In the genomic region with DNA sequence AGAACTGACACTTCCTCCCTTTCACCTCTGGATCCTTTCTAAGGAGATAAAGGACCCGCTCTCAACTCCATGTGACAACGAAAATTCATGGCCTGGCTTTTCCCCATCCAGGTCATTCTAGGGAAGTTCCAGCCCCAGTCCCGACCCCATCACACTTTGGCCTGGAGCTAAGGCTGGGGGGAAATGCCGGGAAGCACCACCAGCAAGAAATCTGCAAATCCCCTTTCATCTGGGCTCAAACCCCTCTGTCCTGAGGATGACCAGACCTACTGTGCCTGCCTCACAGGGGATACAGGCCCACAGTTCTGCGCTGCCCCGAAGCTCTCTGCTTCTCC, we compare ENCODE assay signal across 12 cellular contexts. TPM values are rescaled to one million over a fixed set of nuclear protein-coding genes. Genes with fewer than 3 reads are reported as not detected.
DNase-seq lines count a peak whose midpoint lies in the region; ATAC-seq, FAIRE-seq and TF ChIP-seq lines count a peak whose summit lies in the region.
"Had no signal": no experiment of that assay in that cellular context is flagged by ENCODE, and none has a peak within 500 bp of the region (broad histone marks: within the 10 kb centered on the region; RNA-seq: fewer than 3 reads in every experiment).

No MANE protein-coding gene starts in this region.

- POLR2A ChIA-PET in CD8-positive, alpha-beta T cell (lab: Charles Lee): no interaction called here

- H3K27ac Mint-ChIP-seq in CD8-positive, alpha-beta T cell: no peak overlapping the region
- H3K27ac Mint-ChIP-seq in IgD-negative memory B cell (no peak overlapping the region), endodermal cell (no peak overlapping the region)
- H3K27ac Mint-ChIP-seq: stimulated activated memory B cell treated with anti-CD40 and anti-IgM and Interleukin-4, amounts not matched to agents 10 μg/mL and 1 μg/mL and 100 μg/mL, for 72 hours had no signal

- H3K9me3 Mint-ChIP-seq in CD8-positive, alpha-beta T cell: no peaks in the 10 kb centered on the region
- H3K9me3 Mint-ChIP-seq in IgD-negative memory B cell: no peaks in the 10 kb centered on the region
- no peaks in the 10 kb centered on the region for H3K9me3 Mint-ChIP-seq in endodermal cell
- H3K9me3 Mint-ChIP-seq: stimulated activated memory B cell treated with anti-CD40 and anti-IgM and Interleukin-4, amounts not matched to agents 10 μg/mL and 1 μg/mL and 100 μg/mL, for 72 hours had no signal

- peaks cover 64% of the 10 kb centered on the region for H3K27me3 Mint-ChIP-seq in CD8-positive, alpha-beta T cell (ENCODE audit: low read depth)
- H3K27me3 Mint-ChIP-seq in IgD-negative memory B cell: peaks cover 79% of the 10 kb centered on the region
- peaks cover 97% of the 10 kb centered on the region for H3K27me3 Mint-ChIP-seq in endodermal cell (ENCODE audit: insufficient read depth)

- peaks cover 15% of the 10 kb centered on the region for H4K20me1 ChIP-seq in osteoblast (ENCODE audit: insufficient read depth, low read length)

- no peak for ATAC-seq in CD8-positive, alpha-beta T cell
- ATAC-seq: stimulated activated memory B cell treated with anti-CD40 and anti-IgM and Interleukin-4, amounts not matched to agents 10 μg/mL and 1 μg/mL and 100 μg/mL, for 72 hours had no signal

- WGBS in endodermal cell (ENCODE audit: insufficient coverage in 1 of 2, insufficient read length in 1 of 2), 2 experiments: 25 to 40% methylated on average over 1 to 6 of the region's 6 CpGs

- peak overlapping the region; percentile 98 for H3K4me2 ChIP-seq in osteoblast (ENCODE audit: insufficient read depth, low read length)

- H3K36me3 Mint-ChIP-seq in CD8-positive, alpha-beta T cell: no peaks in the 10 kb centered on the region
- H3K36me3 Mint-ChIP-seq in IgD-negative memory B cell (peaks cover 3% of the 10 kb centered on the region), endodermal cell (ENCODE audit: low read depth) (no peaks in the 10 kb centered on the region)
- H3K36me3 Mint-ChIP-seq: stimulated activated memory B cell treated with anti-CD40 and anti-IgM and Interleukin-4, amounts not matched to agents 10 μg/mL and 1 μg/mL and 100 μg/mL, for 72 hours had no signal

- no peak for FAIRE-seq in D721Med (lab: Jason Lieb, UNC)

- intact Hi-C loops in CD8-positive, alpha-beta T cell (cut with DNase I, micrococcal nuclease): no loop called here

- H3K9ac ChIP-seq in endodermal cell (ENCODE audit: extremely low read depth, low read length, poor library complexity, severe bottlenecking): no peak overlapping the region

- H3K27ac ChIP-seq in CD8-positive, alpha-beta T cell (ENCODE audit: low read depth, low read length): no peak overlapping the region
- H3K27ac ChIP-seq in endodermal cell (ENCODE audit: low read depth, low read length) (no peak overlapping the region), osteoblast (ENCODE audit: low read depth, low read length) (peak overlapping the region; percentile 57)

- TF ChIP-seq CTCF in CD8-positive, alpha-beta T cell (IDR thresholded peaks at IDR 0.05): no peak
- TF ChIP-seq CTCF in endodermal cell (conservative IDR thresholded peaks at IDR 0.05): no peak
- TF ChIP-seq CTCF in osteoblast (IDR thresholded peaks at IDR 0.05; ENCODE audit: extremely low read depth, low read depth, low read length): no peak
- no peak for TF ChIP-seq CTCF in D721Med (IDR thresholded peaks at IDR 0.05; ENCODE audit: insufficient read depth, missing control alignments)

- H3K4me1 Mint-ChIP-seq in CD8-positive, alpha-beta T cell (ENCODE audit: low read depth): peaks cover 48% of the 10 kb centered on the region
- H3K4me1 Mint-ChIP-seq in IgD-negative memory B cell: peaks cover 8 to 21% (median 13%) of the 10 kb centered on the region in 3 donors
- H3K4me1 Mint-ChIP-seq in endodermal cell: peaks cover 18% of the 10 kb centered on the region

- H3K9me3 ChIP-seq in CD8-positive, alpha-beta T cell (ENCODE audit: low read length): no peaks in the 10 kb centered on the region
- no peaks in the 10 kb centered on the region for H3K9me3 ChIP-seq in endodermal cell (ENCODE audit: control insufficient read depth, low read length)
- no peaks in the 10 kb centered on the region for H3K9me3 ChIP-seq in osteoblast (ENCODE audit: low read depth, low read length)

- H3K27me3 ChIP-seq in CD8-positive, alpha-beta T cell (ENCODE audit: insufficient read depth, low read length): peaks cover 49% of the 10 kb centered on the region
- H3K27me3 ChIP-seq in endodermal cell (ENCODE audit: control insufficient read depth, insufficient read depth, low read length, poor library complexity, severe bottlenecking) (peaks cover 100% of the 10 kb centered on the region), osteoblast (ENCODE audit: insufficient read depth, low read length) (no peaks in the 10 kb centered on the region)

- no peaks in the 10 kb centered on the region for H3K36me3 ChIP-seq in CD8-positive, alpha-beta T cell (ENCODE audit: insufficient read depth, low read length)
- H3K36me3 ChIP-seq in endodermal cell (ENCODE audit: control insufficient read depth, insufficient read depth, low read length): no peaks in the 10 kb centered on the region
- H3K36me3 ChIP-seq in osteoblast (ENCODE audit: insufficient read depth, low read length): peaks cover 4% of the 10 kb centered on the region

- peak overlapping the region; percentile 43 for H3K4me3 Mint-ChIP-seq in CD8-positive, alpha-beta T cell
- H3K4me3 Mint-ChIP-seq in IgD-negative memory B cell (peak overlapping the region in 3 of 4 donors; percentile 33 to 83 (median 42)), endodermal cell (peak overlapping the region; percentile 34)

- H3K4me3 ChIP-seq in CD8-positive, alpha-beta T cell (ENCODE audit: low read depth, low read length): no peak overlapping the region
- no peak overlapping the region for H3K4me3 ChIP-seq in endodermal cell (ENCODE audit: low read length)
- H3K4me3 ChIP-seq in osteoblast (ENCODE audit: insufficient read depth, low read length): peak overlapping the region; percentile 86

- CTCF ChIA-PET in CD8-positive, alpha-beta T cell (lab: Charles Lee): interaction anchor here (1.1 to 1.4 kb wide), 2 partner anchors 12 to 487 kb away, joined by 3 to 5 read pairs; no protein-coding TSS in a partner anchor

- H3K4me1 ChIP-seq in CD8-positive, alpha-beta T cell (ENCODE audit: insufficient read depth, low read length): peaks cover 11% of the 10 kb centered on the region
- H3K4me1 ChIP-seq in endodermal cell (ENCODE audit: control insufficient read depth, insufficient read depth, low read length) (peaks cover 4% of the 10 kb centered on the region), osteoblast (ENCODE audit: insufficient read depth, low read length) (peaks cover 23% of the 10 kb centered on the region)

- peaks cover 44% of the 10 kb centered on the region for H3K79me2 ChIP-seq in osteoblast (ENCODE audit: insufficient read depth, low read length)

- no peak for DNase-seq in CD8-positive, alpha-beta T cell
- DNase-seq in endodermal cell: no peak
- peak; percentile 95 for DNase-seq in osteoblast (ENCODE audit: insufficient read length, low spot score, missing footprints)
- DNase-seq in NCI-H1930 (lab: John Stamatoyannopoulos, UW): no peak
- no peak for DNase-seq in stimulated activated CD4-positive, alpha-beta T cell treated with anti-CD3 and anti-CD28 coated beads, Interleukin-12 subunit alpha, Interleukin-12 subunit beta, amount 100 ng/mL, for 4 hours
- DNase-seq in D721Med (ENCODE audit: insufficient read length, low spot score): no peak
- no peak for DNase-seq in stimulated activated CD8-positive, alpha-beta memory T cell treated with anti-CD3 and anti-CD28 coated beads, Interleukin-4, amount 100 ng/mL, for 48 hours
- DNase-seq: activated CD4-positive, alpha-beta T cell treated with anti-CD3 and anti-CD28 coated beads for 48 hours; effector CD8-positive, alpha-beta T cell; NCI-H524 treated with DMSO at 0.1 percent for 48 hours had no signal

- H2AFZ ChIP-seq in osteoblast (ENCODE audit: low read length): peak overlapping the region; percentile 81

RNA-seq across cellular contexts. Expression of a gene that starts 1.3 kb away (rescaled TPM):
- total RNA-seq in CD8-positive, alpha-beta T cell: not detected
- not detected for polyA plus RNA-seq in IgD-negative memory B cell
- total RNA-seq in endodermal cell (not detected), osteoblast (14.8 and 15.9 TPM in 2 replicates)
- 1.8 TPM for polyA plus RNA-seq in endodermal cell (2013, experiment 1 of 2)
- polyA plus RNA-seq in endodermal cell (2013, experiment 2 of 2): 1.4 TPM

Comparison
In these comparisons a context has a peak if more than half of its experiments do, and no peak if none do; other contexts are left out.
1. RNA of a gene that starts 1.3 kb away (total RNA-seq): 14.8 to 15.9 TPM in osteoblast; not detected in endodermal cell and not detected in CD8-positive, alpha-beta T cell; every median in the first group is over 10 times any median in the second.
2. Peak in every context shown above with its lines, with median percentiles within 50 percentile points of each other: H3K4me3 Mint-ChIP-seq.